ENCODE assay signal across 8 cellular contexts in the genomic region with DNA sequence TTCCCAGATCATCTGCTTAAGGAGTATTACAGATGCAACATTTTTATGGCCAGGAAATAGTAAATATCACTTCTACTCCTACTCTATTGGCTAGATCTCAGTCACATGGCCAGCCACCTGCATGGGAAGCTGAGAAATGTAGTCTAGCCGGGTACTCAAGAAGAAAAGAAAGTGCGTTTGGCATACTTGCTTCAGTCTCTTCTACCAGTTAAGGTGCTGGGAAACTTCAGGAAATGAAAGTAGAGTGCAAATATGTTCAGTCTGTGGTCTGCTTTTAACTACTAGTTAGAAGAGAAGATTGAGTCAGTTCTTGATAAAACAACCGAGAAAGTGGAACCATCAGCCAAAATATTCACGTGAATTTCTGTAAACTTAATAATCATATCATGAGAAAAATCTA.
DNase-seq lines count a peak whose midpoint lies in the region; ATAC-seq and TF ChIP-seq lines count a peak whose summit lies in the region.

No MANE protein-coding gene starts in this region.

- ATAC-seq in GM18505 (IDR thresholded peaks at IDR 0.05; ENCODE audit: unreplicated experiment) (peak; percentile 97), GM21447 (IDR thresholded peaks at IDR 0.05; ENCODE audit: unreplicated experiment) (peak; percentile 99), HG03521 (IDR thresholded peaks at IDR 0.05; ENCODE audit: unreplicated experiment) (peak; percentile 97)

- DNase-seq in germinal center (ENCODE audit: low spot score) (peak; percentile 62), DMS 273 treated with DMSO at 0.1 percent for 48 hours (lab: John Stamatoyannopoulos, UW) (no peak), UCSD-AML1 (lab: John Stamatoyannopoulos, UW; ENCODE audit: unreplicated experiment) (no peak), HuH-7.5 (ENCODE audit: low spot score) (no peak), posterior cingulate gyrus (no peak)

- intact Hi-C loops in posterior cingulate gyrus (cut with DNase I): no loop called here

- TF ChIP-seq POLR2A in GM18505 (IDR thresholded peaks at IDR 0.05; ENCODE audit: borderline replicate concordance, extremely low read depth, insufficient read depth, insufficient read length): no peak
